Comparison of ENCODE assay signal across 16 cellular contexts in the genomic region with DNA sequence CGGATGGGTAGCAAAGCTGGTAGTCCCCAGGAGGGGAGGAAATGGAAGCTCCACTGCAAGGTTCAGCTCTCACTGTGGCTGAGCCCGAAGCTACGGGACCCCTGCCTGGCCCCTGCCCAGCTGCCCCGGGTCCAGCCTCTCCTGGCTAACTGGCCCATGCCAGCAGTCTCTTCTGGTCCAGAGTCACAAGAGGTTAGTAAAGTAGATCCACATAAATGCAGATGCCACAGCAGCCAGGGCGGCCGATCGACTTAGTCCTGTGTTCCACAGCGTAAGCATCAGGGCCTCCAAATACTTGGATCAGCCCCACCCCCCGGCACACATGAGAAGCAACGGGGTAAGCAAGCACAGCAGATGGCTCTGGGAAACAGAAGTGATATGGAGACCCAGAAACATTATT.
"Had no signal": no experiment of that assay in that cellular context is flagged by ENCODE, and none has a peak within 500 bp of the region (broad histone marks: within the 10 kb centered on the region; RNA-seq: fewer than 3 reads in every experiment).

No MANE protein-coding gene starts in this region.

- DNase-seq: activated CD4-positive, alpha-beta T cell treated with anti-CD3 and anti-CD28 coated beads, Interleukin-2, amount 10 ng/mL, durations not matched to agents 24 days and 14 days; activated naive CD4-positive, alpha-beta T cell treated with anti-CD3 and anti-CD28 coated beads for 36 hours; caudate nucleus; effector memory CD4-positive, alpha-beta T cell; naive B cell; stimulated activated CD4-positive, alpha-beta T cell treated with anti-CD3 and anti-CD28 coated beads, Interleukin-1b, Interleukin-23, amount 100 ng/mL, for 48 hours; T-helper 9 cell; trophoblast cell; WERI-Rb-1 had no signal

- H3K4me1 ChIP-seq: gastroesophageal sphincter, SJSA1 had no signal

- H3K4me3 ChIP-seq: coronary artery, gastroesophageal sphincter, lung, SJSA1, smooth muscle cell had no signal

- H3K27ac ChIP-seq: coronary artery, epithelial cell of prostate, gastroesophageal sphincter, SJSA1, WERI-Rb-1 had no signal

- ATAC-seq: gastroesophageal sphincter; stimulated activated memory B cell treated with anti-CD40 and anti-IgM and Interleukin-4, amounts not matched to agents 10 μg/mL and 1 μg/mL and 100 μg/mL, for 72 hours had no signal

- H3K36me3 ChIP-seq: gastroesophageal sphincter, SJSA1, WERI-Rb-1 had no signal

- H3K9me3 ChIP-seq: gastroesophageal sphincter, SJSA1 had no signal
